In the genomic region with DNA sequence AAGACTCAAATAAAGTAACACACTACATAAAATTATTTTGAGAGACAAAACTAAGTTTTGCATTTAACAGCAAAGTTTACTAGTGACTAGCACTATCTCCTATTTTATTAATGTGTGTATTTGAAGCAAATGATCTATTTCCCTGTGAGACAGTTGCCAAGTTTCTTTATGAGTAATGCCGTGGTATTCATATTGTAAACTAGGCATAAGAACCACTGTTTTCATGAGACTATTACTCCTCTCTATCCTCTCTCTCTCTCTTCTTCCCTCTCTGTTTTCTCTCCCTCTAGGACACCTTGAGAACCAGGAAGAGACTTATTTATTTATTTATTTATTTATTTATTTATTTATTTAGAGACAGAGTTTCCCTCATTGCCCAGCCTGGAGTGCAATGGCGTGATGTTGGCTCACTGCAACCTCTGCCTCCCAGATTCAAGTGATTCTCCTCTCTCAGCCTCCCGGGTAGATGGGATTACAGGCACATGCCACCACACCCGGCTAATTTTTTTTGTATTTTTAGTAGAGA, we compare ENCODE assay signal across 20 cellular contexts.
DNase-seq lines count a peak whose midpoint lies in the region; ATAC-seq and TF ChIP-seq lines count a peak whose summit lies in the region.
"Had no signal": no experiment of that assay in that cellular context is flagged by ENCODE, and none has a peak within 500 bp of the region (broad histone marks: within the 10 kb centered on the region; RNA-seq: fewer than 3 reads in every experiment).

No MANE protein-coding gene starts in this region.

- H3K27ac ChIP-seq in left ventricle myocardium inferior (replicated peaks) (no peak overlapping the region), esophagus squamous epithelium (no peak overlapping the region)
- H3K27ac ChIP-seq: SK-N-MC had no signal

- no peaks in the 10 kb centered on the region for H3K9me3 ChIP-seq in left ventricle myocardium inferior (replicated peaks)
- H3K9me3 ChIP-seq in esophagus squamous epithelium: no peaks in the 10 kb centered on the region

- WGBS in esophagus squamous epithelium, 2 donors: 80 to 81% methylated on average over 4 of the region's 4 CpGs

- TF ChIP-seq CTCF in left ventricle myocardium inferior (IDR thresholded peaks at IDR 0.05; ENCODE audit: borderline replicate concordance) (no peak), esophagus squamous epithelium (IDR thresholded peaks at IDR 0.05) (no peak), WTC11 (IDR thresholded peaks at IDR 0.05) (no peak)

- no peak overlapping the region for H3K4me3 Mint-ChIP-seq in WTC11
- H3K4me3 Mint-ChIP-seq: activated CD4-positive, alpha-beta T cell treated with anti-CD3 and anti-CD28 coated beads for 36 hours; CD8-positive, alpha-beta T cell had no signal

- no peaks in the 10 kb centered on the region for H3K27me3 Mint-ChIP-seq in WTC11 (ENCODE audit: low read depth)
- H3K27me3 Mint-ChIP-seq: activated CD4-positive, alpha-beta T cell treated with anti-CD3 and anti-CD28 coated beads for 36 hours had no signal

- no peaks in the 10 kb centered on the region for H3K9me3 Mint-ChIP-seq in WTC11
- H3K9me3 Mint-ChIP-seq: CD8-positive, alpha-beta T cell had no signal

- no peaks in the 10 kb centered on the region for H3K27me3 ChIP-seq in left ventricle myocardium inferior (ENCODE audit: low read depth)
- H3K27me3 ChIP-seq in esophagus squamous epithelium: no peaks in the 10 kb centered on the region

- CTCF ChIA-PET in WTC11 (lab: Charles Lee): no interaction called here

- intact Hi-C loops in Right ventricle myocardium inferior (cut with DNase I) (no loop called here), left ventricle myocardium inferior (cut with micrococcal nuclease) (no loop called here), esophagus squamous epithelium (cut with DNase I) (no loop called here)

- H3K36me3 Mint-ChIP-seq in WTC11: no peaks in the 10 kb centered on the region

- DNase-seq in Right ventricle myocardium inferior (ENCODE audit: missing footprints) (peak; percentile 6), left ventricle myocardium inferior (no peak), amniotic epithelial cell (ENCODE audit: low read depth) (peak; percentile 79), fibroblast of peridontal ligament (ENCODE audit: extremely low read depth) (peak; percentile 67), stromal cell of bone marrow (ENCODE audit: low read depth) (peak; percentile 34), NCI-H2081 (lab: John Stamatoyannopoulos, UW) (no peak), esophagus squamous epithelium (lab: John Stamatoyannopoulos, UW) (no peak), WTC11 (ENCODE audit: low spot score) (no peak)
- DNase-seq: activated CD4-positive, alpha-beta T cell treated with anti-CD3 and anti-CD28 coated beads for 36 hours; activated CD8-positive, alpha-beta memory T cell treated with anti-CD3 and anti-CD28 coated beads, Interleukin-2, amount 50 U/mL, for 48 hours; activated gamma-delta T cell treated with Interleukin-2 at 50 U/mL for 16 hours; anterior cingulate cortex; CD8-positive, alpha-beta T cell; dermis blood vessel endothelial cell; erythroblast; midbrain; NCI-H1048; NCI-H2081 treated with DMSO at 0.1 percent for 48 hours; NCI-H748 treated with DMSO at 0.1 percent for 48 hours had no signal

- no peak for TF ChIP-seq POLR2A in esophagus squamous epithelium (IDR thresholded peaks at IDR 0.05)

- H3K4me3 ChIP-seq in left ventricle myocardium inferior (no peak overlapping the region), esophagus squamous epithelium (no peak overlapping the region)
- H3K4me3 ChIP-seq: SK-N-MC had no signal

- H3K36me3 ChIP-seq in left ventricle myocardium inferior: peaks cover 6% of the 10 kb centered on the region
- H3K36me3 ChIP-seq in esophagus squamous epithelium: peaks cover 0 to 3% (median 0%) of the 10 kb centered on the region in 3 donors

- no peak overlapping the region for H3K27ac Mint-ChIP-seq in WTC11
- H3K27ac Mint-ChIP-seq: activated CD4-positive, alpha-beta T cell treated with anti-CD3 and anti-CD28 coated beads for 36 hours; CD8-positive, alpha-beta T cell had no signal

- H3K4me1 Mint-ChIP-seq in WTC11: peaks cover 14% of the 10 kb centered on the region

- ATAC-seq in Right ventricle myocardium inferior: no peak
- no peak for ATAC-seq in WTC11
- ATAC-seq: activated CD4-positive, alpha-beta T cell treated with anti-CD3 and anti-CD28 coated beads for 36 hours; CD8-positive, alpha-beta T cell had no signal

- POLR2A ChIA-PET in WTC11 (lab: Charles Lee): no interaction called here

- H3K4me1 ChIP-seq in left ventricle myocardium inferior (peaks cover 33% of the 10 kb centered on the region), esophagus squamous epithelium (peaks cover 0 to 15% (median 4%) of the 10 kb centered on the region in 3 donors)

TF ChIP-seq in WTC11, 78 proteins besides CTCF, POLR2A, EP300 and RAD21 (continues in another document):
- TF ChIP-seq TEAD4 (CRISPR knock-in tag; IDR thresholded peaks at IDR 0.05) (no peak), NFYB (CRISPR knock-in tag; conservative IDR thresholded peaks at IDR 0.05; ENCODE audit: low read depth) (no peak), ZNF396 (CRISPR knock-in tag; IDR thresholded peaks at IDR 0.05; ENCODE audit: borderline replicate concordance) (no peak), ZNF138 (CRISPR knock-in tag; conservative IDR thresholded peaks at IDR 0.05) (no peak), ZNF219 (CRISPR knock-in tag; IDR thresholded peaks at IDR 0.05; ENCODE audit: borderline replicate concordance) (no peak), JAZF1 (CRISPR knock-in tag; IDR thresholded peaks at IDR 0.05) (no peak), ZNF263 (CRISPR knock-in tag; IDR thresholded peaks at IDR 0.05; ENCODE audit: low read depth) (no peak), CREM (CRISPR knock-in tag; IDR thresholded peaks at IDR 0.05) (no peak), TCF7 (CRISPR knock-in tag; IDR thresholded peaks at IDR 0.05; ENCODE audit: low read depth) (no peak)
- TF ChIP-seq, protein P1, sequence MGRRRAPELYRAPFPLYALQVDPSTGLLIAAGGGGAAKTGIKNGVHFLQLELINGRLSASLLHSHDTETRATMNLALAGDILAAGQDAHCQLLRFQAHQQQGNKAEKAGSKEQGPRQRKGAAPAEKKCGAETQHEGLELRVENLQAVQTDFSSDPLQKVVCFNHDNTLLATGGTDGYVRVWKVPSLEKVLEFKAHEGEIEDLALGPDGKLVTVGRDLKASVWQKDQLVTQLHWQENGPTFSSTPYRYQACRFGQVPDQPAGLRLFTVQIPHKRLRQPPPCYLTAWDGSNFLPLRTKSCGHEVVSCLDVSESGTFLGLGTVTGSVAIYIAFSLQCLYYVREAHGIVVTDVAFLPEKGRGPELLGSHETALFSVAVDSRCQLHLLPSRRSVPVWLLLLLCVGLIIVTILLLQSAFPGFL (CRISPR knock-in tag; IDR thresholded peaks at IDR 0.05; ENCODE audit: borderline replicate concordance): no peak
- TF ChIP-seq, protein P2, sequence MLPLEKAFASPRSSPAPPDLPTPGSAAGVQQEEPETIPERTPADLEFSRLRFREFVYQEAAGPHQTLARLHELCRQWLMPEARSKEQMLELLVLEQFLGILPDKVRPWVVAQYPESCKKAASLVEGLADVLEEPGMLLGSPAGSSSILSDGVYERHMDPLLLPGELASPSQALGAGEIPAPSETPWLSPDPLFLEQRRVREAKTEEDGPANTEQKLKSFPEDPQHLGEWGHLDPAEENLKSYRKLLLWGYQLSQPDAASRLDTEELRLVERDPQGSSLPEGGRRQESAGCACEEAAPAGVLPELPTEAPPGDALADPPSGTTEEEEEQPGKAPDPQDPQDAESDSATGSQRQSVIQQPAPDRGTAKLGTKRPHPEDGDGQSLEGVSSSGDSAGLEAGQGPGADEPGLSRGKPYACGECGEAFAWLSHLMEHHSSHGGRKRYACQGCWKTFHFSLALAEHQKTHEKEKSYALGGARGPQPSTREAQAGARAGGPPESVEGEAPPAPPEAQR (CRISPR knock-in tag; IDR thresholded peaks at IDR 0.05): no peak
- TF ChIP-seq, protein P3, sequence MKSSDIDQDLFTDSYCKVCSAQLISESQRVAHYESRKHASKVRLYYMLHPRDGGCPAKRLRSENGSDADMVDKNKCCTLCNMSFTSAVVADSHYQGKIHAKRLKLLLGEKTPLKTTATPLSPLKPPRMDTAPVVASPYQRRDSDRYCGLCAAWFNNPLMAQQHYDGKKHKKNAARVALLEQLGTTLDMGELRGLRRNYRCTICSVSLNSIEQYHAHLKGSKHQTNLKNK (CRISPR knock-in tag; IDR thresholded peaks at IDR 0.05): no peak
- TF ChIP-seq, protein P4, sequence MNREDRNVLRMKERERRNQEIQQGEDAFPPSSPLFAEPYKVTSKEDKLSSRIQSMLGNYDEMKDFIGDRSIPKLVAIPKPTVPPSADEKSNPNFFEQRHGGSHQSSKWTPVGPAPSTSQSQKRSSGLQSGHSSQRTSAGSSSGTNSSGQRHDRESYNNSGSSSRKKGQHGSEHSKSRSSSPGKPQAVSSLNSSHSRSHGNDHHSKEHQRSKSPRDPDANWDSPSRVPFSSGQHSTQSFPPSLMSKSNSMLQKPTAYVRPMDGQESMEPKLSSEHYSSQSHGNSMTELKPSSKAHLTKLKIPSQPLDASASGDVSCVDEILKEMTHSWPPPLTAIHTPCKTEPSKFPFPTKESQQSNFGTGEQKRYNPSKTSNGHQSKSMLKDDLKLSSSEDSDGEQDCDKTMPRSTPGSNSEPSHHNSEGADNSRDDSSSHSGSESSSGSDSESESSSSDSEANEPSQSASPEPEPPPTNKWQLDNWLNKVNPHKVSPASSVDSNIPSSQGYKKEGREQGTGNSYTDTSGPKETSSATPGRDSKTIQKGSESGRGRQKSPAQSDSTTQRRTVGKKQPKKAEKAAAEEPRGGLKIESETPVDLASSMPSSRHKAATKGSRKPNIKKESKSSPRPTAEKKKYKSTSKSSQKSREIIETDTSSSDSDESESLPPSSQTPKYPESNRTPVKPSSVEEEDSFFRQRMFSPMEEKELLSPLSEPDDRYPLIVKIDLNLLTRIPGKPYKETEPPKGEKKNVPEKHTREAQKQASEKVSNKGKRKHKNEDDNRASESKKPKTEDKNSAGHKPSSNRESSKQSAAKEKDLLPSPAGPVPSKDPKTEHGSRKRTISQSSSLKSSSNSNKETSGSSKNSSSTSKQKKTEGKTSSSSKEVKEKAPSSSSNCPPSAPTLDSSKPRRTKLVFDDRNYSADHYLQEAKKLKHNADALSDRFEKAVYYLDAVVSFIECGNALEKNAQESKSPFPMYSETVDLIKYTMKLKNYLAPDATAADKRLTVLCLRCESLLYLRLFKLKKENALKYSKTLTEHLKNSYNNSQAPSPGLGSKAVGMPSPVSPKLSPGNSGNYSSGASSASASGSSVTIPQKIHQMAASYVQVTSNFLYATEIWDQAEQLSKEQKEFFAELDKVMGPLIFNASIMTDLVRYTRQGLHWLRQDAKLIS (CRISPR knock-in tag; IDR thresholded peaks at IDR 0.05; ENCODE audit: borderline replicate concordance): no peak

Comparison
In these comparisons a context has a peak if more than half of its experiments do, and no peak if none do; other contexts are left out.
1. DNase-seq: peak in Right ventricle myocardium inferior (single experiment), amniotic epithelial cell (single experiment), fibroblast of peridontal ligament (single experiment) and stromal cell of bone marrow (single experiment); none in left ventricle myocardium inferior (single experiment), NCI-H2081 (0 of 2), esophagus squamous epithelium (single experiment) and WTC11 (single experiment).